Comparison of ENCODE assay signal across 19 cellular contexts in genomic region chrX:2262679-2263055, GRCh38.
DNase-seq lines count a peak whose midpoint lies in the region; ATAC-seq and TF ChIP-seq lines count a peak whose summit lies in the region.
"Had no signal": no experiment of that assay in that cellular context is flagged by ENCODE, and none has a peak within 500 bp of the region (broad histone marks: within the 10 kb centered on the region; RNA-seq: fewer than 3 reads in every experiment).

No MANE protein-coding gene starts in this region.

- H3K27ac Mint-ChIP-seq in progenitor cell of endocrine pancreas = peak overlapping the region; percentile 57
- no peak overlapping the region for H3K27ac Mint-ChIP-seq in activated CD4-positive, alpha-beta T cell treated with anti-CD3 and anti-CD28 coated beads for 36 hours
- H3K27ac Mint-ChIP-seq: type B pancreatic cell had no signal

- H3K79me2 ChIP-seq in OCI-LY1 (ENCODE audit: insufficient read depth, low read length) = no peaks in the 10 kb centered on the region

- peaks cover 50% of the 10 kb centered on the region for H4K20me1 ChIP-seq in BLaER1
- no peaks in the 10 kb centered on the region for H4K20me1 ChIP-seq in OCI-LY1 (ENCODE audit: insufficient read depth, low read length)

- peaks cover 25% of the 10 kb centered on the region for H3K4me1 ChIP-seq in BLaER1
- H3K4me1 ChIP-seq in OCI-LY1 (ENCODE audit: insufficient read depth, low read length, severe bottlenecking) = peaks cover 20% of the 10 kb centered on the region
- H3K4me1 ChIP-seq: breast epithelium, esophagus squamous epithelium, lower lobe of right lung had no signal

- no peaks in the 10 kb centered on the region for H3K27me3 ChIP-seq in BLaER1
- no peaks in the 10 kb centered on the region for H3K27me3 ChIP-seq in OCI-LY1 (ENCODE audit: insufficient read depth, low read length)
- H3K27me3 ChIP-seq: breast epithelium, esophagus squamous epithelium had no signal

- no peaks in the 10 kb centered on the region for H3K4me1 Mint-ChIP-seq in progenitor cell of endocrine pancreas (ENCODE audit: low read depth)
- H3K4me1 Mint-ChIP-seq in activated CD4-positive, alpha-beta T cell treated with anti-CD3 and anti-CD28 coated beads for 36 hours = no peaks in the 10 kb centered on the region

- intact Hi-C loops in activated CD4-positive, alpha-beta T cell treated with anti-CD3 and anti-CD28 coated beads for 36 hours (cut with DNase I, micrococcal nuclease) = no loop called here

- POLR2A ChIA-PET in activated CD4-positive, alpha-beta T cell treated with anti-CD3 and anti-CD28 coated beads for 36 hours (lab: Charles Lee) = no interaction called here

- H3K27ac ChIP-seq in BLaER1 = no peak overlapping the region
- peak overlapping the region; percentile 87 for H3K27ac ChIP-seq in OCI-LY1 (ENCODE audit: low read depth, low read length, poor library complexity, severe bottlenecking)
- H3K27ac ChIP-seq: breast epithelium, esophagus squamous epithelium, lower lobe of right lung had no signal

- H3K9me2 ChIP-seq in OCI-LY1 (ENCODE audit: low read depth, low read length) = no peaks in the 10 kb centered on the region

- H3K4me3 Mint-ChIP-seq in progenitor cell of endocrine pancreas (ENCODE audit: low read depth) = no peak overlapping the region
- no peak overlapping the region for H3K4me3 Mint-ChIP-seq in activated CD4-positive, alpha-beta T cell treated with anti-CD3 and anti-CD28 coated beads for 36 hours
- H3K4me3 Mint-ChIP-seq: CD4-positive, alpha-beta memory T cell; naive thymus-derived CD8-positive, alpha-beta T cell; type B pancreatic cell had no signal

- H3K9me3 ChIP-seq in BLaER1 = no peaks in the 10 kb centered on the region
- no peaks in the 10 kb centered on the region for H3K9me3 ChIP-seq in OCI-LY1 (ENCODE audit: low read length)
- H3K9me3 ChIP-seq: breast epithelium, esophagus squamous epithelium, lower lobe of right lung had no signal

- no peak overlapping the region for H2AFZ ChIP-seq in OCI-LY1 (ENCODE audit: low read length)

- H3K9ac ChIP-seq in BLaER1 (no peak overlapping the region), OCI-LY1 (ENCODE audit: low read length) (no peak overlapping the region)

- ATAC-seq in GM19351 (IDR thresholded peaks at IDR 0.05; ENCODE audit: unreplicated experiment) = no peak
- no peak for ATAC-seq in HG02852 (IDR thresholded peaks at IDR 0.05; ENCODE audit: unreplicated experiment)
- no peak for ATAC-seq in activated CD4-positive, alpha-beta T cell treated with anti-CD3 and anti-CD28 coated beads for 36 hours

- TF ChIP-seq CTCF in OCI-LY1 (IDR thresholded peaks at IDR 0.05; ENCODE audit: low read length) (no peak), progenitor cell of endocrine pancreas (IDR thresholded peaks at IDR 0.05; ENCODE audit: unreplicated experiment) (no peak)

- CTCF ChIA-PET in activated CD4-positive, alpha-beta T cell treated with anti-CD3 and anti-CD28 coated beads for 36 hours (lab: Charles Lee) = no interaction called here

- peak; percentile 35 for DNase-seq in iPS-NIHi7 (ENCODE audit: extremely low spot score)
- DNase-seq in progenitor cell of endocrine pancreas (ENCODE audit: low spot score, unreplicated experiment) = no peak
- no peak for DNase-seq in islet precursor cell
- DNase-seq in activated CD4-positive, alpha-beta T cell treated with anti-CD3 and anti-CD28 coated beads for 36 hours = no peak
- DNase-seq: activated CD4-positive, CD25-positive, alpha-beta regulatory T cell; esophagus squamous epithelium; lower lobe of right lung; NCI-H1105 treated with DMSO at 0.1 percent for 48 hours; NCI-H526 treated with DMSO at 0.1 percent for 48 hours; SHP77 treated with DMSO at 0.1 percent for 48 hours; stimulated activated naive CD4-positive, alpha-beta T cell treated with Interleukin-2 at 50 U/mL for 16 hours had no signal

- H3K4me2 ChIP-seq in BLaER1 (peak overlapping the region; percentile 33), OCI-LY1 (ENCODE audit: low read length) (no peak overlapping the region; the same call in 1 of the 2 replicates)

- no peaks in the 10 kb centered on the region for H3F3A ChIP-seq in OCI-LY1 (ENCODE audit: insufficient read depth, low read length)

- H3K27me3 Mint-ChIP-seq in progenitor cell of endocrine pancreas = no peaks in the 10 kb centered on the region
- no peaks in the 10 kb centered on the region for H3K27me3 Mint-ChIP-seq in activated CD4-positive, alpha-beta T cell treated with anti-CD3 and anti-CD28 coated beads for 36 hours
- H3K27me3 Mint-ChIP-seq: CD4-positive, alpha-beta memory T cell; naive thymus-derived CD8-positive, alpha-beta T cell; type B pancreatic cell had no signal

- H3K36me3 ChIP-seq in BLaER1 = peaks cover 79% of the 10 kb centered on the region
- peaks cover 6% of the 10 kb centered on the region; the same call in 1 of the 2 replicates for H3K36me3 ChIP-seq in OCI-LY1 (ENCODE audit: insufficient read depth, low read length)
- H3K36me3 ChIP-seq: breast epithelium had no signal

- no peak overlapping the region for H3K4me3 ChIP-seq in BLaER1
- no peak overlapping the region for H3K4me3 ChIP-seq in OCI-LY1 (ENCODE audit: low read depth, low read length, poor library complexity, severe bottlenecking)
- H3K4me3 ChIP-seq: breast epithelium, esophagus squamous epithelium, lower lobe of right lung had no signal

- no peaks in the 10 kb centered on the region for H3K9me3 Mint-ChIP-seq in progenitor cell of endocrine pancreas (ENCODE audit: low read depth)
- peaks cover 7% of the 10 kb centered on the region for H3K9me3 Mint-ChIP-seq in activated CD4-positive, alpha-beta T cell treated with anti-CD3 and anti-CD28 coated beads for 36 hours (ENCODE audit: low read depth)
- H3K9me3 Mint-ChIP-seq: type B pancreatic cell had no signal

- peaks cover 20% of the 10 kb centered on the region for H3K36me3 Mint-ChIP-seq in progenitor cell of endocrine pancreas (ENCODE audit: insufficient read depth)
- peaks cover 47% of the 10 kb centered on the region for H3K36me3 Mint-ChIP-seq in activated CD4-positive, alpha-beta T cell treated with anti-CD3 and anti-CD28 coated beads for 36 hours (ENCODE audit: low read depth)
